Comparison of ENCODE assay signal across 8 cellular contexts in the genomic region with DNA sequence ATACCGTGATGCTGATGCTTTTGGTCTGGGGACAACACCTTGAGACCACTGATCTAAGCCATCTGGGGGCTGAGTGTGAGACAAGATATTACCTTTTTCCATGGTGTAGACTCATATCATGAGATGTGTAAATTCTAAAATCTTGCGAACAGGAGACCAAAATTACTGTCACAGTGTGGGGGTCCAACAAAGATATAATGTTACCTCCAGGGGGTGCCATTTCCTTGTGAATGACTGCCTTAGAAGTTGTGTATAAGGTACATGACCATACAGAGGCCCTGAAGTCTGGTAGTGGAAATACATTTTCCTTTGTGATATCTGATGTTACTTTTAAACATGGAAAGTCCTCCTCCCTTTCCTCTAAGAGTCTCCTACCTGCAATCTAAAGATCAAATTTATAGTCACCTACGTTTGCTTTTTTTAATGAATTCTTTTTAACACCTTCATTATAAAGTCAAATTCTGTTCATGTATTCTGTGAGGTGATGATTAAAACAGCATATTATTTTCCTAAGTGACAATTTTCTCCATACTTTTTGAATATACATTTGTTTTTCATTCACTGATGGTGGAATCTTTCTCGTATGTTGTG.
A peak's percentile ranks its signal among the peaks of the same experiment; 100 is the strongest.
DNase-seq lines count a peak whose midpoint lies in the region; ATAC-seq, FAIRE-seq and TF ChIP-seq lines count a peak whose summit lies in the region.

No MANE protein-coding gene starts in this region.

- peak; percentile 97 for FAIRE-seq in G401.6 (lab: Jason Lieb, UNC)

- peak; percentile 38 for DNase-seq in H4 (ENCODE audit: low spot score)
- DNase-seq in NCI-H2081 (lab: John Stamatoyannopoulos, UW) = peak; percentile 57 to 69
- no peak for DNase-seq in left colon
- no peak for DNase-seq in retina
- no peak for DNase-seq in T-helper 17 cell

- H3K27me3 Mint-ChIP-seq in brain (peaks cover 4% of the 10 kb centered on the region), T-helper 17 cell (no peaks in the 10 kb centered on the region)

- no peaks in the 10 kb centered on the region for H3K36me3 Mint-ChIP-seq in brain
- H3K36me3 Mint-ChIP-seq in T-helper 17 cell (ENCODE audit: low read depth) = no peaks in the 10 kb centered on the region

- peaks cover 45% of the 10 kb centered on the region for H3K4me1 Mint-ChIP-seq in brain
- H3K4me1 Mint-ChIP-seq in T-helper 17 cell = no peaks in the 10 kb centered on the region

- no peaks in the 10 kb centered on the region for H3K9me3 ChIP-seq in T-helper 17 cell (ENCODE audit: control insufficient read depth, low read length, poor library complexity, severe bottlenecking)

- intact Hi-C loops in left colon (cut with DNase I, micrococcal nuclease) = loop anchor here in 1 of 2 donors (10.0 kb wide), 1 partner anchor 1223 kb away; no protein-coding TSS in a partner anchor

- H3K27ac Mint-ChIP-seq in brain = peak overlapping the region in 4 of 5 experiments; percentile 3 to 71 (median 29)
- H3K27ac Mint-ChIP-seq in T-helper 17 cell = no peak overlapping the region

- no peaks in the 10 kb centered on the region for H3K9me3 Mint-ChIP-seq in brain

- ATAC-seq in left colon (peak; percentile 74), HG02981 (IDR thresholded peaks at IDR 0.05; ENCODE audit: unreplicated experiment) (no peak), T-helper 17 cell (no peak)

- H3K4me3 Mint-ChIP-seq in brain (peak overlapping the region in 1 of 5 experiments; percentile 17), T-helper 17 cell (no peak overlapping the region)

- peak; percentile 54 to 71 for TF ChIP-seq CTCF in brain (conservative IDR thresholded peaks at IDR 0.05)

Comparison
In these comparisons a context has a peak if more than half of its experiments do, and no peak if none do; other contexts are left out.
1. DNase-seq: peak in H4 (single experiment) and NCI-H2081 (2 of 2); none in left colon (0 of 2), retina (single experiment) and T-helper 17 cell (0 of 3).